ENCODE assay signal across 10 cellular contexts in the genomic region with DNA sequence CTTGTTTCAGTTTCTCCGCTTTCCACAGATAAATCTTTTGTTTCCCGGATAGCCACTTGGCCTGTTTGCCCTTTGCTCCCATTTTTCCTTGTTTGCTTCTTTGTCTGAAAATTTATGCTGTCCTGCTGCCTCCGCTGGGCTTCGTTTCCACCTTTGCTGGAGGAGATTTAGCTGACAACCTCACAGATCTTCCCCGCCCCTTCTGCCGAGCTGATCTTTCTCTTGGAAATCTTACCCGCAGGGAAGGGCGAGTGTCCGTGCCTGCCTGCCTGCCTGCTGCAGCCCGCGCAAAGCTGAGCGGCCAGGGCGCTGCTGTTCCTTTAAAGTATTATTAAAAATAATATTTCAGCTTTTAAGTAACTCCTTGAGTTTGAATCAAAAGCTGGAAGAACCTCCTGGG. TPM values are rescaled to one million over a fixed set of nuclear protein-coding genes. Genes with fewer than 3 reads are reported as not detected.
DNase-seq lines count a peak whose midpoint lies in the region; ATAC-seq and TF ChIP-seq lines count a peak whose summit lies in the region.
"Had no signal": no experiment of that assay in that cellular context is flagged by ENCODE, and none has a peak within 500 bp of the region (broad histone marks: within the 10 kb centered on the region; RNA-seq: fewer than 3 reads in every experiment).

No MANE protein-coding gene starts in this region.

- H3K56ac ChIP-seq in H9 (ENCODE audit: insufficient read length, low read depth, low read length): no peak overlapping the region

- H4K5ac ChIP-seq in H9 (ENCODE audit: insufficient read length, low read depth, low read length): no peak overlapping the region

- H2BK20ac ChIP-seq in H9 (ENCODE audit: low read depth, low read length, poor library complexity, severe bottlenecking): no peak overlapping the region

- no peak overlapping the region for H2BK15ac ChIP-seq in H9 (ENCODE audit: low read depth, low read length)

- H3K79me2 ChIP-seq in H9 (ENCODE audit: insufficient read depth, low read length): peaks cover 18% of the 10 kb centered on the region; the same call in 1 of the 2 replicates

- ATAC-seq in foreskin keratinocyte: peak; percentile 42
- peak; percentile 47 for ATAC-seq in omental fat pad (ENCODE audit: low FRiP score)
- no peak for ATAC-seq in GM18868 (IDR thresholded peaks at IDR 0.05; ENCODE audit: unreplicated experiment)
- ATAC-seq in GM19463 (IDR thresholded peaks at IDR 0.05; ENCODE audit: unreplicated experiment): no peak

- in situ Hi-C loops in SK-MEL-5 (cut with HindIII; ENCODE audit: low pct_unique_long_range_greater_than_20kb, low sequenced_read_pairs): no loop called here

- no peak overlapping the region for H2BK5ac ChIP-seq in H9 (ENCODE audit: insufficient read length, low read length)

- no peak overlapping the region for H2BK120ac ChIP-seq in H9 (ENCODE audit: low read depth, low read length, poor library complexity, severe bottlenecking)

- no peak overlapping the region for H3K18ac ChIP-seq in H9 (ENCODE audit: insufficient read length, low read depth, low read length)

- H3K9ac ChIP-seq in H9 (ENCODE audit: extremely low read depth, insufficient read length, low read length): no peak overlapping the region

- H4K91ac ChIP-seq in H9 (ENCODE audit: insufficient read length, low read depth, low read length): no peak overlapping the region

- H4K8ac ChIP-seq in H9 (replicated peaks; ENCODE audit: insufficient read length, low read depth, low read length): no peak overlapping the region

- peaks cover 32 to 39% of the 10 kb centered on the region in 2 experiments for H3K4me1 Mint-ChIP-seq in H9
- H3K4me1 Mint-ChIP-seq in HFFc6 (ENCODE audit: low read depth): peaks cover 39% of the 10 kb centered on the region

- peaks cover 3% of the 10 kb centered on the region for H3K23me2 ChIP-seq in H9 (ENCODE audit: insufficient read length, low read depth, low read length, poor library complexity, severe bottlenecking)

- no peaks in the 10 kb centered on the region; the same call in 1 of the 2 replicates for H3K4me1 ChIP-seq in H9 (ENCODE audit: insufficient read depth, low read length)
- peaks cover 8% of the 10 kb centered on the region for H3K4me1 ChIP-seq in foreskin keratinocyte

- H3K4me2 ChIP-seq in H9 (ENCODE audit: insufficient read depth, insufficient read length, low read length): peak overlapping the region; percentile 28

- H3K27me3 Mint-ChIP-seq in H9 (ENCODE audit: low read depth) (no peaks in the 10 kb centered on the region), HFFc6 (ENCODE audit: insufficient read depth) (peaks cover 8% of the 10 kb centered on the region)

- WGBS in H9 (ENCODE audit: extremely low coverage, insufficient read length, low lambda C conversion rate): no CpG with 5 or more reads among the region's 13 CpGs

- H3K27ac Mint-ChIP-seq in H9 (peak overlapping the region in 2 of 3 experiments; percentile 88 to 91; a peak in 5 of 7 replicates), HFFc6 (no peak overlapping the region)

- no peaks in the 10 kb centered on the region for H4K20me1 ChIP-seq in H9 (ENCODE audit: control insufficient read depth, insufficient read depth, insufficient read length)

- DNase-seq in H9 (peak; percentile 63), SK-MEL-5 (ENCODE audit: low read depth, low spot score) (peak; percentile 49), foreskin keratinocyte (peak in 1 of 2 donors; percentile 40), omental fat pad (ENCODE audit: low spot score) (no peak), HFFc6 (no peak)
- DNase-seq: activated T-cell treated with anti-CD3 and anti-CD28 coated beads for 4 hours, NCI-H187, T-helper 9 cell had no signal

- H3K4me3 Mint-ChIP-seq in H9: peak overlapping the region; percentile 28 to 68
- H3K4me3 Mint-ChIP-seq in HFFc6: no peak overlapping the region; the same call in 1 of the 2 replicates

- H3K27me3 ChIP-seq in H9 (ENCODE audit: insufficient read depth, low read length) (no peaks in the 10 kb centered on the region), foreskin keratinocyte (peaks cover 2% of the 10 kb centered on the region)

- H3K36me3 Mint-ChIP-seq in H9 (ENCODE audit: insufficient read depth in 1 of 3, low read depth in 3 of 3): peaks cover 24 to 31% (median 28%) of the 10 kb centered on the region in 3 experiments
- peaks cover 34% of the 10 kb centered on the region for H3K36me3 Mint-ChIP-seq in HFFc6 (ENCODE audit: low read depth)

- no peak overlapping the region for H3K4ac ChIP-seq in H9 (ENCODE audit: low read depth, low read length)

- H3K23ac ChIP-seq in H9 (ENCODE audit: insufficient read length, low read depth, low read length): no peak overlapping the region

- H2AK5ac ChIP-seq in H9 (ENCODE audit: insufficient read length, low read length): no peak overlapping the region

- no peaks in the 10 kb centered on the region for H3K79me1 ChIP-seq in H9 (ENCODE audit: insufficient read depth, low read depth, low read length, poor library complexity, severe bottlenecking)

- H3K27ac ChIP-seq in H9 (ENCODE audit: insufficient read length, low read depth, low read length): no peak overlapping the region
- no peak overlapping the region for H3K27ac ChIP-seq in foreskin keratinocyte

- no peak overlapping the region for H2BK12ac ChIP-seq in H9 (ENCODE audit: insufficient read length, low read depth, low read length)

- H3K9me3 Mint-ChIP-seq in H9 (peaks cover 0 to 3% of the 10 kb centered on the region in 2 experiments; a peak in 2 of 5 replicates), HFFc6 (no peaks in the 10 kb centered on the region)

- H3T11ph ChIP-seq in H9 (ENCODE audit: low read length): no peak overlapping the region

- no peak overlapping the region for H2AFZ ChIP-seq in H9 (ENCODE audit: low read length)

- no peaks in the 10 kb centered on the region for H3K9me3 ChIP-seq in H9 (ENCODE audit: control insufficient read depth, low read depth, low read length)

- no peak overlapping the region for H3K14ac ChIP-seq in H9 (ENCODE audit: insufficient read depth, low read length)

- no peak for TF ChIP-seq CTCF in H9 (conservative IDR thresholded peaks at IDR 0.05)
- TF ChIP-seq CTCF in foreskin keratinocyte (conservative IDR thresholded peaks at IDR 0.05): no peak
- TF ChIP-seq CTCF in omental fat pad (IDR thresholded peaks at IDR 0.05): no peak
- TF ChIP-seq CTCF in HFFc6 (IDR thresholded peaks at IDR 0.05): no peak

RNA-seq across cellular contexts. Expression of gene XRCC5, which starts 1.4 kb away (rescaled TPM):
- total RNA-seq in H9 (2021) (613 and 618 TPM in 2 replicates), foreskin keratinocyte (290 and 298 TPM in 2 replicates), omental fat pad (100 to 1,000 TPM; 112 to 153 (median 143) TPM)
- total RNA-seq in SK-MEL-5 (2014; rRNA removed; shearing (Covaris generic)): 337 and 381 TPM in 2 replicates
- polyA plus RNA-seq in SK-MEL-5 (2015; cell fraction: cytosol; rRNA removed): 199 and 237 TPM in 2 replicates
- polyA plus RNA-seq in SK-MEL-5 (2015; cell fraction: nucleus; rRNA removed): 135 and 153 TPM in 2 replicates
- polyA plus RNA-seq in foreskin keratinocyte: 161 and 180 TPM in 2 replicates
- 100 to 1,000 TPM; 291 to 372 (median 352) TPM for total RNA-seq in HFFc6 (2021; fragmentation: NEBNext Ultra II Directional; extraction: Animal tissue kit (Norgen Biotek cat#: 25700))

RNA-seq across cellular contexts. Expression of gene TMEM169, which starts 26.0 kb away (rescaled TPM):
- total RNA-seq in H9 (2021) (0.97 and 1.0 TPM in 2 replicates), foreskin keratinocyte (0.11 TPM in 1 of 2 replicates, not detected in the other), omental fat pad (1 to 10 TPM in 1 of 4 donors, under 1 TPM in 3; 0.36 to 1.6 (median 0.70) TPM)
- total RNA-seq in SK-MEL-5 (2014; rRNA removed; shearing (Covaris generic)): 0.16 and 0.67 TPM in 2 replicates
- polyA plus RNA-seq in SK-MEL-5 (2015; cell fraction: cytosol; rRNA removed): 0.39 and 0.74 TPM in 2 replicates
- 0.19 and 1.8 TPM in 2 replicates for polyA plus RNA-seq in SK-MEL-5 (2015; cell fraction: nucleus; rRNA removed)
- polyA plus RNA-seq in foreskin keratinocyte: 0.04 TPM in 2 replicates
- under 1 TPM in 3 of 6 experiments, not detected in 3; 0.09 to 0.25 (median 0.13) TPM for total RNA-seq in HFFc6 (2021; fragmentation: NEBNext Ultra II Directional; extraction: Animal tissue kit (Norgen Biotek cat#: 25700))

RNA-seq across cellular contexts. Expression of gene PECR, which starts 26.2 kb away (rescaled TPM):
- total RNA-seq in H9 (2021): 15.3 and 16.5 TPM in 2 replicates
- 28.5 and 33.1 TPM in 2 replicates for total RNA-seq in SK-MEL-5 (2014; rRNA removed; shearing (Covaris generic))
- polyA plus RNA-seq in SK-MEL-5 (2015; cell fraction: cytosol; rRNA removed): 26.0 and 29.3 TPM in 2 replicates
- polyA plus RNA-seq in SK-MEL-5 (2015; cell fraction: nucleus; rRNA removed): 7.8 and 14.6 TPM in 2 replicates
- 8.1 and 8.6 TPM in 2 replicates for total RNA-seq in foreskin keratinocyte
- 6.4 and 8.0 TPM in 2 replicates for polyA plus RNA-seq in foreskin keratinocyte
- 10 to 100 TPM; 18.5 to 57.9 (median 24.2) TPM for total RNA-seq in omental fat pad
- 1 to 10 TPM; 4.9 to 7.5 (median 6.4) TPM for total RNA-seq in HFFc6 (2021; fragmentation: NEBNext Ultra II Directional; extraction: Animal tissue kit (Norgen Biotek cat#: 25700))

Comparison
In these comparisons a context has a peak if more than half of its experiments do, and no peak if none do; other contexts are left out.
1. DNase-seq: peak in H9 (single experiment) and SK-MEL-5 (single experiment); none in omental fat pad (single experiment) and HFFc6 (single experiment).
2. ATAC-seq: peak in foreskin keratinocyte (single experiment) and omental fat pad (single experiment); none in GM18868 (single experiment) and GM19463 (single experiment).